In genomic region chr6:15491255-15491985, GRCh38 we compare ENCODE assay signal across 8 cellular contexts.
DNase-seq lines count a peak whose midpoint lies in the region; ATAC-seq and TF ChIP-seq lines count a peak whose summit lies in the region.

No MANE protein-coding gene starts in this region.

- peak overlapping the region; percentile 79 for H4K8ac ChIP-seq in mesenchymal stem cell (ENCODE audit: low read length)

- peak overlapping the region in 1 of 2 experiments; percentile 23 for H2BK12ac ChIP-seq in mesenchymal stem cell (ENCODE audit: low read length in 2 of 2)

- no peak overlapping the region for H2BK120ac ChIP-seq in mesenchymal stem cell (ENCODE audit: low read depth, low read length)

- H3K18ac ChIP-seq in mesenchymal stem cell (ENCODE audit: low read depth in 1 of 2, low read length in 2 of 2): peak overlapping the region in 1 of 2 experiments; percentile 84

- H3K36me3 ChIP-seq in effector memory CD4-positive, alpha-beta T cell (ENCODE audit: control insufficient read depth, insufficient read depth, low read length): peaks cover 25% of the 10 kb centered on the region
- H3K36me3 ChIP-seq in mesenchymal stem cell (ENCODE audit: control insufficient read depth in 1 of 2, insufficient read depth in 2 of 2, low read depth in 1 of 2, low read length in 2 of 2): peaks cover 35 to 45% of the 10 kb centered on the region in 2 experiments

- H3K23ac ChIP-seq in mesenchymal stem cell (ENCODE audit: low read length in 2 of 2): no peak overlapping the region

- no peak overlapping the region for H3K14ac ChIP-seq in mesenchymal stem cell (ENCODE audit: low read length in 2 of 2)

- peak; percentile 98 for TF ChIP-seq CTCF in AG09319 (IDR thresholded peaks at IDR 0.05; ENCODE audit: low read depth, low read length)

- no peak overlapping the region for H3K4me3 ChIP-seq in effector memory CD4-positive, alpha-beta T cell (ENCODE audit: insufficient read depth, low read depth, low read length, poor library complexity, severe bottlenecking)
- no peak overlapping the region for H3K4me3 ChIP-seq in mesenchymal stem cell (ENCODE audit: insufficient read depth in 1 of 2, low read depth in 1 of 2, low read length in 2 of 2)

- DNase-seq in AG09319 (ENCODE audit: extremely low read depth, low read depth) (peak; percentile 57), GM19238 (ENCODE audit: insufficient read length, low spot score) (peak; percentile 52), NCI-H526 treated with DMSO at 0.1 percent for 48 hours (lab: John Stamatoyannopoulos, UW) (peak; percentile 11), mesenchymal stem cell (peak; percentile 80)
- peak; percentile 33 to 42 for DNase-seq in activated CD8-positive, alpha-beta memory T cell treated with anti-CD3 and anti-CD28 coated beads for 4 hours (ENCODE audit: low read depth in 2 of 2)
- DNase-seq in effector memory CD4-positive, alpha-beta T cell: peak in 2 of 3 donors; percentile 24 to 33
- DNase-seq in stimulated activated CD8-positive, alpha-beta memory T cell treated with anti-CD3 and anti-CD28 coated beads, Interleukin-2, amount 100 ng/mL, for 1 hour (ENCODE audit: low read depth in 2 of 2): peak; percentile 26 to 36

- H2AK5ac ChIP-seq in mesenchymal stem cell (ENCODE audit: low read length, severe bottlenecking): no peak overlapping the region

- ATAC-seq in HG03135 (IDR thresholded peaks at IDR 0.05; ENCODE audit: unreplicated experiment): no peak

- no peak overlapping the region for H2BK5ac ChIP-seq in mesenchymal stem cell (ENCODE audit: low read depth, low read length, poor library complexity, severe bottlenecking)

- peak overlapping the region; percentile 37 for H4K91ac ChIP-seq in mesenchymal stem cell (ENCODE audit: low read length)

- no peak overlapping the region for H2BK15ac ChIP-seq in mesenchymal stem cell (ENCODE audit: low read depth, poor library complexity, severe bottlenecking)

- no peak overlapping the region for H3K27ac ChIP-seq in effector memory CD4-positive, alpha-beta T cell (ENCODE audit: insufficient read depth, low read length, poor library complexity, severe bottlenecking)
- H3K27ac ChIP-seq in mesenchymal stem cell (ENCODE audit: low read length, poor library complexity, severe bottlenecking): no peak overlapping the region

- no peaks in the 10 kb centered on the region for H3K9me3 ChIP-seq in effector memory CD4-positive, alpha-beta T cell (ENCODE audit: control insufficient read depth, low read length)
- H3K9me3 ChIP-seq in mesenchymal stem cell (ENCODE audit: control insufficient read depth, low read length): no peaks in the 10 kb centered on the region

- no peak overlapping the region for H3K4ac ChIP-seq in mesenchymal stem cell (ENCODE audit: low read depth in 1 of 2, low read length in 2 of 2)

- H3K79me1 ChIP-seq in mesenchymal stem cell (replicated peaks; ENCODE audit: low read length, poor library complexity, severe bottlenecking): peaks cover 29% of the 10 kb centered on the region

- no peak overlapping the region for H2AFZ ChIP-seq in mesenchymal stem cell (ENCODE audit: low read depth, low read length)

- WGBS in mesenchymal stem cell: 14% methylated on average over 4 of the region's 9 CpGs

- no peak overlapping the region for H3K4me2 ChIP-seq in mesenchymal stem cell (ENCODE audit: low read length, poor library complexity, severe bottlenecking)

- peak overlapping the region; percentile 50 for H3K9ac ChIP-seq in mesenchymal stem cell (ENCODE audit: low read length)

- H3K4me1 ChIP-seq in effector memory CD4-positive, alpha-beta T cell (ENCODE audit: control insufficient read depth, insufficient read depth, low read length, poor library complexity, severe bottlenecking): no peaks in the 10 kb centered on the region
- H3K4me1 ChIP-seq in mesenchymal stem cell (ENCODE audit: control insufficient read depth, insufficient read depth, low read depth, low read length): peaks cover 2% of the 10 kb centered on the region

- H3K27me3 ChIP-seq in effector memory CD4-positive, alpha-beta T cell (replicated peaks; ENCODE audit: control insufficient read depth, insufficient read depth, low read length, poor library complexity, severe bottlenecking): no peaks in the 10 kb centered on the region
- no peaks in the 10 kb centered on the region for H3K27me3 ChIP-seq in mesenchymal stem cell (ENCODE audit: control insufficient read depth in 1 of 2, insufficient read depth in 1 of 2, low read length in 2 of 2)

Comparison
In these comparisons a context has a peak if more than half of its experiments do, and no peak if none do; other contexts are left out.
1. DNase-seq: peak in every context shown above with its lines; median percentile 80 in mesenchymal stem cell; 57 in AG09319; 52 in GM19238; 38 in activated CD8-positive, alpha-beta memory T cell treated with anti-CD3 and anti-CD28 coated beads for 4 hours; 31 in stimulated activated CD8-positive, alpha-beta memory T cell treated with anti-CD3 and anti-CD28 coated beads, Interleukin-2, amount 100 ng/mL, for 1 hour; 28 in effector memory CD4-positive, alpha-beta T cell; 11 in NCI-H526 treated with DMSO at 0.1 percent for 48 hours.